In the genomic region with DNA sequence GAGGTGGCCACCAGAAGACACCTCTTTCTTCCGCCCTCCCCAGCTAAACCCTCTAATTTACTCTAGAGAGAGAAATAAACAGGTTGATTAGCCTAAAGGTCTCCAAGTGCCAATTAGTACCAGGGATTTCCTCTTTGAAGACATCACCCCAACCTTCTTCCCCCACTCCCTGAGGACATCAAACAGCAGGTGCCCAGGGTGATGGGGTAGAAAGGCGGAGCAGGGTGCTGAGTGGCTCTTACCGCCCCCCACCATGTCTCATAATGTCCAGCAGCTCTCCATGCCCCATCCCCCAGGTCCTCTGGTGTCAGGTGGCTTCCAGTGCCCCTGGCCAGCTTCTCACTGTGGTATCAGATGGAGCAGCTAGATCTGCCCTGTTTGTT, we compare ENCODE assay signal across 17 cellular contexts. TPM values are rescaled to one million over a fixed set of nuclear protein-coding genes. Genes with fewer than 3 reads are reported as not detected.
A peak's percentile ranks its signal among the peaks of the same experiment; 100 is the strongest.
DNase-seq lines count a peak whose midpoint lies in the region; TF ChIP-seq lines count a peak whose summit lies in the region.
"Had no signal": no experiment of that assay in that cellular context is flagged by ENCODE, and none has a peak within 500 bp of the region (broad histone marks: within the 10 kb centered on the region; RNA-seq: fewer than 3 reads in every experiment).

No MANE protein-coding gene starts in this region.

- no TSS peak for BruUV-seq in mammary epithelial cell (replicated peaks; lab: Mats Ljungman, UMichigan)

- H3K27ac ChIP-seq in breast epithelium (no peak overlapping the region), mammary epithelial cell (ENCODE audit: insufficient read depth, low read depth, low read length) (no peak overlapping the region), OCI-LY3 (ENCODE audit: low read length) (peak overlapping the region; percentile 99), esophagus muscularis mucosa (replicated peaks in 1 of 4) (no peak overlapping the region), stomach (no peak overlapping the region)
- H3K27ac ChIP-seq: vagina had no signal

- H3K4me3 ChIP-seq in breast epithelium (no peak overlapping the region), mammary epithelial cell (replicated peaks in 1 of 3; ENCODE audit: insufficient read depth in 1 of 3, low read depth in 2 of 3, low read length in 3 of 3) (no peak overlapping the region), OCI-LY3 (ENCODE audit: low read length) (no peak overlapping the region), esophagus muscularis mucosa (no peak overlapping the region), stomach (no peak overlapping the region)
- H3K4me3 ChIP-seq: vagina had no signal

- H3K9me3 ChIP-seq in breast epithelium (no peaks in the 10 kb centered on the region), mammary epithelial cell (replicated peaks; ENCODE audit: insufficient read depth, low read length) (no peaks in the 10 kb centered on the region), OCI-LY3 (ENCODE audit: insufficient read depth, low read length) (no peaks in the 10 kb centered on the region), esophagus muscularis mucosa (no peaks in the 10 kb centered on the region), stomach (no peaks in the 10 kb centered on the region)
- H3K9me3 ChIP-seq: vagina had no signal

- H3K4me1 ChIP-seq in breast epithelium (no peaks in the 10 kb centered on the region), mammary epithelial cell (ENCODE audit: insufficient read depth, low read length) (peaks cover 6% of the 10 kb centered on the region), OCI-LY3 (ENCODE audit: low read length) (peaks cover 92% of the 10 kb centered on the region), esophagus muscularis mucosa (peaks cover 9 to 14% (median 10%) of the 10 kb centered on the region in 4 donors), stomach (peaks cover 6 to 12% (median 10%) of the 10 kb centered on the region in 4 donors)

- no peaks in the 10 kb centered on the region for H3K27me3 ChIP-seq in breast epithelium
- no peaks in the 10 kb centered on the region for H3K27me3 ChIP-seq in mammary epithelial cell (ENCODE audit: insufficient read depth, low read length)
- H3K27me3 ChIP-seq in OCI-LY3 (ENCODE audit: low read depth, low read length): no peaks in the 10 kb centered on the region
- no peaks in the 10 kb centered on the region for H3K27me3 ChIP-seq in esophagus muscularis mucosa
- no peaks in the 10 kb centered on the region for H3K27me3 ChIP-seq in stomach
- H3K27me3 ChIP-seq: vagina had no signal

- CTCF ChIA-PET in mammary epithelial cell (lab: Charles Lee; ENCODE audit: low non-redundant PET): no interaction called here

- TF ChIP-seq POLR2A in breast epithelium (IDR thresholded peaks at IDR 0.05) (no peak), esophagus muscularis mucosa (IDR thresholded peaks at IDR 0.05; ENCODE audit: low read depth) (no peak), stomach (IDR thresholded peaks at IDR 0.05) (no peak)

- H3K4me2 ChIP-seq in mammary epithelial cell (ENCODE audit: insufficient read depth, low read depth, low read length) (no peak overlapping the region), OCI-LY3 (ENCODE audit: low read length) (peak overlapping the region; percentile 93)

- no peak overlapping the region for H2AFZ ChIP-seq in mammary epithelial cell (ENCODE audit: low read depth, low read length)
- H2AFZ ChIP-seq in OCI-LY3 (ENCODE audit: low read depth, low read length): no peak overlapping the region

- TF ChIP-seq EP300 in esophagus muscularis mucosa (IDR thresholded peaks at IDR 0.05) (no peak), stomach (IDR thresholded peaks at IDR 0.05) (no peak)

- H3K9ac ChIP-seq in mammary epithelial cell (ENCODE audit: insufficient read depth, low read length) (no peak overlapping the region), OCI-LY3 (ENCODE audit: low read length) (peak overlapping the region; percentile 92; the same call in 1 of the 2 replicates)

- in situ Hi-C loops in mammary epithelial cell (cut with MboI; ENCODE audit: low sequenced_read_pairs in 2 of 2): no loop called here

- intact Hi-C loops in breast epithelium (cut with DNase I; ENCODE audit: low total_unique reads) (no loop called here), mammary epithelial cell (cut with micrococcal nuclease) (no loop called here), esophagus muscularis mucosa (cut with DNase I) (no loop called here), stomach (cut with DNase I; ENCODE audit: low total_unique reads) (no loop called here)

- H3K36me3 ChIP-seq in breast epithelium (no peaks in the 10 kb centered on the region), mammary epithelial cell (ENCODE audit: insufficient read depth, low read length) (no peaks in the 10 kb centered on the region), OCI-LY3 (replicated peaks; ENCODE audit: low read depth, low read length) (no peaks in the 10 kb centered on the region), esophagus muscularis mucosa (no peaks in the 10 kb centered on the region), stomach (no peaks in the 10 kb centered on the region)
- H3K36me3 ChIP-seq: vagina had no signal

- no peak for TF ChIP-seq CTCF in breast epithelium (IDR thresholded peaks at IDR 0.05)
- no peak for TF ChIP-seq CTCF in mammary epithelial cell (conservative IDR thresholded peaks at IDR 0.05 in 1 of 2, IDR thresholded peaks at IDR 0.05 in 1 of 2; ENCODE audit: extremely low read depth in 1 of 2, insufficient read depth in 1 of 2, low read depth in 1 of 2, low read length in 2 of 2)
- TF ChIP-seq CTCF in OCI-LY3 (IDR thresholded peaks at IDR 0.05; ENCODE audit: low read depth, low read length): no peak
- TF ChIP-seq CTCF in esophagus muscularis mucosa (IDR thresholded peaks at IDR 0.05): no peak
- TF ChIP-seq CTCF in stomach (IDR thresholded peaks at IDR 0.05): no peak

- H3K79me2 ChIP-seq in mammary epithelial cell (ENCODE audit: insufficient read depth, low read length): no peaks in the 10 kb centered on the region
- peaks cover 20% of the 10 kb centered on the region for H3K79me2 ChIP-seq in OCI-LY3 (ENCODE audit: low read length)

- DNase-seq in breast epithelium (ENCODE audit: low spot score in 2 of 2) (peak; percentile 6 to 25), mammary epithelial cell (no peak), esophagus muscularis mucosa (ENCODE audit: extremely low spot score) (peak; percentile 55), stomach (peak; percentile 13), NCI-H446 treated with DMSO at 0.1 percent for 48 hours (lab: John Stamatoyannopoulos, UW) (no peak), nucleus accumbens (lab: John Stamatoyannopoulos, UW) (no peak)
- DNase-seq in activated CD4-positive, alpha-beta T cell treated with anti-CD3 and anti-CD28 coated beads for 1 hour: no peak
- DNase-seq: activated effector memory CD4-positive, alpha-beta T cell treated with Interleukin-2 at 50 U/mL for 16 hours; cortex of kidney; kidney glomerular epithelial cell; NCI-H1694 treated with DMSO at 0.1 percent for 48 hours; NCI-H748 treated with DMSO at 0.1 percent for 48 hours; PC-3; T-helper 1 cell had no signal

- H4K20me1 ChIP-seq in mammary epithelial cell (ENCODE audit: insufficient read depth, low read length): no peaks in the 10 kb centered on the region
- H4K20me1 ChIP-seq in OCI-LY3 (ENCODE audit: insufficient read depth, low read length): no peaks in the 10 kb centered on the region

- dilution Hi-C loops in mammary epithelial cell (cut with HindIII; ENCODE audit: low sequenced_read_pairs): no loop called here

- WGBS in mammary epithelial cell (ENCODE audit: low coverage, missing lambda C conversion rate): 76% methylated on average over 3 of the region's 3 CpGs
- 97% methylated on average over 3 of the region's 3 CpGs for WGBS in esophagus muscularis mucosa
- 89 to 94% (median 93%) methylated on average over 3 of the region's 3 CpGs for WGBS in stomach, 5 donors

RNA-seq across cellular contexts. Expression of gene GNAZ, which starts 5.3 kb away (rescaled TPM):
- total RNA-seq in breast epithelium (10 to 100 TPM in 1 of 3 donors, 1 to 10 TPM in 2; 5.0 to 15.7 (median 5.3) TPM), mammary epithelial cell (10 to 100 TPM in 1 of 2 donors, 1 to 10 TPM in 1; 2.0 to 12.0 TPM), esophagus muscularis mucosa (10 to 100 TPM; 51.7 to 79.5 (median 64.6) TPM), stomach (10 to 100 TPM in 4 of 5 donors, 1 to 10 TPM in 1; 7.6 to 18.8 (median 17.9) TPM)
- polyA plus RNA-seq in mammary epithelial cell (0.75 TPM), stomach (1 to 10 TPM; 4.3 to 8.6 (median 8.1) TPM)
- polyA minus RNA-seq in mammary epithelial cell: not detected
- polyA plus RNA-seq: naive thymus-derived CD4-positive, alpha-beta T cell had no signal

Comparison
In these comparisons a context has a peak if more than half of its experiments do, and no peak if none do; other contexts are left out.
1. DNase-seq: peak in breast epithelium (2 of 2), esophagus muscularis mucosa (single experiment) and stomach (single experiment); none in mammary epithelial cell (single experiment), NCI-H446 treated with DMSO at 0.1 percent for 48 hours (single experiment), nucleus accumbens (0 of 56) and activated CD4-positive, alpha-beta T cell treated with anti-CD3 and anti-CD28 coated beads for 1 hour (single experiment).